ENCODE assay signal across 13 cellular contexts in the genomic region with DNA sequence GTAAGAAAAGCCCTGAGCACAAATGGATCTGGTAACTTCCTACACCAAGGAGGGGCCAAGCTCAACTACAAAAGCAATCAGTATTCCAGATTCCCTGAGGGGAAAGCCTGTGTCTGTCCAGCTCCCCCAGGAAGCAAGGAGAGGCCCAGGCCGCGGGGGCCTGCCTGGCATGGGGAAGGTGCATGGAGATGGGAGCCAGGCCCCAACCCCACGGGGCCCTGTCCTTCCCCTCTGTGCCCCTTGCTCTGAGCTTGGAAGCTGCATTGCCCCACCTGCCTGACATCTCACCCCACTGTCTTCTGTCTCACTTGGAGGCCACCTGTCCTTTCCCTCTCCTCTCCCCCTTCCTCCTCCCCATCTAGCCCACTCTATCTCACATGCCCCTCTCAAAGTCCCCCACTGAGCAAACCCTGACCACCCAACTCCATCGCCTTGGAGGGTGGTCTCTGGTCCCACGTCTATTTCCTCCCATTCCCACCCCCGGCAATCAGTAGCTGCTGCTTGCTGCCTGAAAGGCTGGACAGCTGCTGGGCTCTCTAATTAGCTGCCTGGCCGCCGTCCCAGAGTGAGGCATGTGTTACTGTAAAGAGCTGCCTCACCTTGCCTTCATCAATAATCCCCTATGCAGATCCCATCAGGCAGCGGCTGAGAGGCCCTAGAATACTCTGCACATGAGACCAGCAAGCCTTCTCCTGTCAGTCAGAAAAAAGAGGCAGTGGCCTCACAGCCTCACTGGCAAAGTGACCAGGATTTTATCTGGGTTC. TPM values are rescaled to one million over a fixed set of nuclear protein-coding genes. Genes with fewer than 3 reads are reported as not detected.
DNase-seq lines count a peak whose midpoint lies in the region; ATAC-seq lines count a peak whose summit lies in the region.
"Had no signal": no experiment of that assay in that cellular context is flagged by ENCODE, and none has a peak within 500 bp of the region (broad histone marks: within the 10 kb centered on the region; RNA-seq: fewer than 3 reads in every experiment).

No MANE protein-coding gene starts in this region.

- peak overlapping the region; percentile 98 to 99 for H3K27ac Mint-ChIP-seq in effector memory CD8-positive, alpha-beta T cell
- H3K27ac Mint-ChIP-seq in stimulated activated naive B cell treated with anti-CD40 and anti-IgM and Interleukin-4, amounts not matched to agents 10 μg/mL and 1 μg/mL and 100 μg/mL, for 72 hours, result peak overlapping the region; percentile 92

- no peaks in the 10 kb centered on the region for H3K9me3 Mint-ChIP-seq in effector memory CD8-positive, alpha-beta T cell
- peaks cover 0 to 9% of the 10 kb centered on the region in 2 donors for H3K9me3 Mint-ChIP-seq in stimulated activated naive B cell treated with anti-CD40 and anti-IgM and Interleukin-4, amounts not matched to agents 10 μg/mL and 1 μg/mL and 100 μg/mL, for 72 hours

- H3K27me3 Mint-ChIP-seq in effector memory CD8-positive, alpha-beta T cell, result no peaks in the 10 kb centered on the region
- no peaks in the 10 kb centered on the region for H3K27me3 Mint-ChIP-seq in stimulated activated naive B cell treated with anti-CD40 and anti-IgM and Interleukin-4, amounts not matched to agents 10 μg/mL and 1 μg/mL and 100 μg/mL, for 72 hours

- DNase-seq in Right ventricle myocardium superior, result peak; percentile 64
- DNase-seq in cardiac septum (ENCODE audit: low spot score), result no peak
- peak; percentile 93 for DNase-seq in NCI-H524 treated with DMSO at 0.1 percent for 48 hours (lab: John Stamatoyannopoulos, UW)
- no peak for DNase-seq in effector memory CD8-positive, alpha-beta T cell
- DNase-seq in stimulated activated naive B cell treated with anti-CD40 and anti-IgM and Interleukin-4, amounts not matched to agents 10 μg/mL and 1 μg/mL and 100 μg/mL, for 72 hours, result no peak
- no peak for DNase-seq in activated T-cell treated with anti-CD3 and anti-CD28 coated beads for 4 hours
- no peak for DNase-seq in KG1 (lab: John Stamatoyannopoulos, UW)
- DNase-seq in NCI-H510A (lab: John Stamatoyannopoulos, UW), result no peak
- DNase-seq: activated CD4-positive, CD25-positive, alpha-beta regulatory T cell treated with anti-CD3 and anti-CD28 coated beads, Interleukin-2, amount 50 U/mL, for 72 hours; activated effector memory CD4-positive, alpha-beta T cell treated with Interleukin-2 at 50 U/mL for 16 hours; central memory CD4-positive, alpha-beta T cell; immature natural killer cell; stimulated activated CD4-positive, alpha-beta T cell treated with anti-CD3 and anti-CD28 coated beads, Interleukin-4, amount 100 ng/mL, for 4 hours had no signal

- H3K4me3 Mint-ChIP-seq in effector memory CD8-positive, alpha-beta T cell, result no peak overlapping the region
- H3K4me3 Mint-ChIP-seq in stimulated activated naive B cell treated with anti-CD40 and anti-IgM and Interleukin-4, amounts not matched to agents 10 μg/mL and 1 μg/mL and 100 μg/mL, for 72 hours, result no peak overlapping the region
- H3K4me3 Mint-ChIP-seq: immature natural killer cell had no signal

- peaks cover 15% of the 10 kb centered on the region for H3K36me3 Mint-ChIP-seq in effector memory CD8-positive, alpha-beta T cell (ENCODE audit: insufficient read depth)
- H3K36me3 Mint-ChIP-seq in stimulated activated naive B cell treated with anti-CD40 and anti-IgM and Interleukin-4, amounts not matched to agents 10 μg/mL and 1 μg/mL and 100 μg/mL, for 72 hours, result peaks cover 8 to 11% of the 10 kb centered on the region in 2 donors

- ATAC-seq in Right ventricle myocardium superior (ENCODE audit: poor library complexity), result peak; percentile 50
- no peak for ATAC-seq in effector memory CD8-positive, alpha-beta T cell (replicated peaks)
- ATAC-seq in stimulated activated naive B cell treated with anti-CD40 and anti-IgM and Interleukin-4, amounts not matched to agents 10 μg/mL and 1 μg/mL and 100 μg/mL, for 72 hours (replicated peaks), result no peak

- peaks cover 32 to 38% of the 10 kb centered on the region in 2 donors for H3K4me1 Mint-ChIP-seq in effector memory CD8-positive, alpha-beta T cell (ENCODE audit: low read depth in 2 of 2)
- peaks cover 47 to 66% of the 10 kb centered on the region in 2 donors for H3K4me1 Mint-ChIP-seq in stimulated activated naive B cell treated with anti-CD40 and anti-IgM and Interleukin-4, amounts not matched to agents 10 μg/mL and 1 μg/mL and 100 μg/mL, for 72 hours

- intact Hi-C loops in Right ventricle myocardium superior (cut with DNase I), result no loop called here
- intact Hi-C loops in cardiac septum (cut with DNase I), result no loop called here

RNA-seq across cellular contexts. Expression of a gene that starts 3.4 kb away (rescaled TPM):
- 2.3 TPM for total RNA-seq in Right ventricle myocardium superior
- total RNA-seq in cardiac septum, result 1.6 TPM

RNA-seq across cellular contexts. Expression of a gene that starts 41.2 kb away (rescaled TPM):
- total RNA-seq in Right ventricle myocardium superior, result 4.4 TPM
- total RNA-seq in cardiac septum, result 2.6 TPM

Comparison
In these comparisons a context has a peak if more than half of its experiments do, and no peak if none do; other contexts are left out.
1. DNase-seq: peak in Right ventricle myocardium superior (single experiment) and NCI-H524 treated with DMSO at 0.1 percent for 48 hours (single experiment); none in cardiac septum (single experiment), effector memory CD8-positive, alpha-beta T cell (0 of 3), stimulated activated naive B cell treated with anti-CD40 and anti-IgM and Interleukin-4, amounts not matched to agents 10 μg/mL and 1 μg/mL and 100 μg/mL, for 72 hours (single experiment), activated T-cell treated with anti-CD3 and anti-CD28 coated beads for 4 hours (single experiment), KG1 (single experiment) and NCI-H510A (single experiment).